In the genomic region with DNA sequence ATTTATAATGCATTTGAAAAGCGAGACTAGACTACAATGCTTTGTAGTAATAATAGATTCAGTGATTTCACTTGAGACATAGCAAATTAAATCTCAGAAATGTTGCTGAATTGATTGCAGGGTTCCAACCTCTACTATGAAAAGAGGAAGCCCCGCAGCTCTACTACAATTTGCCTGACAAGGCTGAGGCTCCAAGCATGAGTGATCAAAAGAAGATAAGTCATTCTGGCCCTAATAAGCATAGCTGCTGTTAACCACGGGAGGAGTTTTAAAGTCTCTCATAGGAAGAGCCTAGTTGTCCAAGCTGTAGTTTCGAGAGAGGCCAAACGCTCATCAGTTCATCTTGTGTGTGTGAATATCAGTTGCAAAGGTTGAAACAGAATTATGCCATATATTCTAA, we compare ENCODE assay signal across 8 cellular contexts.
DNase-seq lines count a peak whose midpoint lies in the region; ATAC-seq and TF ChIP-seq lines count a peak whose summit lies in the region.
"Not testable (repeated sequence)": the region's sequence is repeated elsewhere in the genome, so short reads cannot be mapped to it uniquely, and the experiment has no call there.

No MANE protein-coding gene starts in this region.

- not testable (repeated sequence) for TF ChIP-seq CTCF in neural progenitor cell (IDR thresholded peaks at IDR 0.05)

- H3K4me3 Mint-ChIP-seq in neural progenitor cell = not testable (repeated sequence)

- H3K27ac Mint-ChIP-seq in neural progenitor cell = peak overlapping the region; percentile 30

- not testable (repeated sequence) for H3K9me3 Mint-ChIP-seq in neural progenitor cell

- not testable (repeated sequence) for H3K9me3 ChIP-seq in neural progenitor cell (ENCODE audit: low read depth)

- not testable (repeated sequence) for H3K9ac ChIP-seq in neural progenitor cell

- not testable (repeated sequence) for H3K4me1 Mint-ChIP-seq in neural progenitor cell

- not testable (repeated sequence) for H4K20me1 ChIP-seq in neural progenitor cell (ENCODE audit: low read depth)

- not testable (repeated sequence) for H3K36me3 Mint-ChIP-seq in neural progenitor cell

- H3K4me2 ChIP-seq in neural progenitor cell = not testable (repeated sequence)

- not testable (repeated sequence) for H3K36me3 ChIP-seq in neural progenitor cell

- not testable (repeated sequence) for H3K4me3 ChIP-seq in neural progenitor cell

- H3K79me2 ChIP-seq in neural progenitor cell (ENCODE audit: low read depth) = not testable (repeated sequence)

- H3K4me1 ChIP-seq in neural progenitor cell = not testable (repeated sequence)

- not testable (repeated sequence) for H3K27ac ChIP-seq in neural progenitor cell

- H3F3A ChIP-seq in neural progenitor cell (ENCODE audit: low read depth) = not testable (repeated sequence)

- H3K27me3 ChIP-seq in neural progenitor cell = not testable (repeated sequence)

- H2AFZ ChIP-seq in neural progenitor cell (replicated peaks) = not testable (repeated sequence)

- not testable (repeated sequence) for DNase-seq in neural progenitor cell (ENCODE audit: low spot score)

- ATAC-seq in GM18502 (IDR thresholded peaks at IDR 0.05; ENCODE audit: poor library complexity, unreplicated experiment) (peak; percentile 86), GM18868 (IDR thresholded peaks at IDR 0.05; ENCODE audit: unreplicated experiment) (peak; percentile 99), GM19395 (IDR thresholded peaks at IDR 0.05; ENCODE audit: unreplicated experiment) (peak; percentile 74), GM21576 (IDR thresholded peaks at IDR 0.05; ENCODE audit: unreplicated experiment) (peak; percentile 79), HG02852 (IDR thresholded peaks at IDR 0.05; ENCODE audit: unreplicated experiment) (peak; percentile 99), HG03103 (IDR thresholded peaks at IDR 0.05; ENCODE audit: low read depth, unreplicated experiment) (peak; percentile 92), HG03442 (IDR thresholded peaks at IDR 0.05; ENCODE audit: unreplicated experiment) (peak; percentile 98)

- H3K27me3 Mint-ChIP-seq in neural progenitor cell (ENCODE audit: insufficient read depth, low read depth) = not testable (repeated sequence)
